1 cellular context compared by ENCODE assay signal in the genomic region with DNA sequence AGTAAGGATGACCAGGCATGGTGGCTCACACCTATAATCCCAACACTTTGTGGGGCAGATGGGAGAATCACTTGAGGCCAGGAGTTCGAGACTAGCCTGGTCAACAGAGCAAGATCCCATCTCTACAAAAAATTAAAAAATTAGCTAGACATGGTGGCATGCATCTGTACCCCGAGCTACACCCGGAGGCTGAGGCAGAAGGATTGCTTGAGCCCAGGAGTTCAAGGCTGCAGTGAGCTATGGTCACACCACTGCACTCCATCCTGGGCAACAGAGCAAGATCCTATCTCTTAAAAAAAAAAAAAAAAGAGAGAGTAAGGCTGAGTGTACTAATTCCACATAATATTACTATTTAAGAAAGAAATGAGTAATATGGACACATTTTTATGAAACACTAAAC.
TF ChIP-seq lines count a peak whose summit lies in the region.

No MANE protein-coding gene starts in this region.

TF ChIP-seq in HepG2, 621 proteins besides CTCF, POLR2A, EP300 and RAD21:
- no peak for TF ChIP-seq ZNF34 (CRISPR knock-in tag; IDR thresholded peaks at IDR 0.05; ENCODE audit: borderline replicate concordance)
- peak; percentile 71 for TF ChIP-seq ZMYM3 (CRISPR knock-in tag; IDR thresholded peaks at IDR 0.05)
- TF ChIP-seq ZNF121 (CRISPR knock-in tag; IDR thresholded peaks at IDR 0.05): peak; percentile 94
- TF ChIP-seq KLF16 (CRISPR knock-in tag; IDR thresholded peaks at IDR 0.05): no peak
- no peak for TF ChIP-seq ZNF484 (CRISPR knock-in tag; IDR thresholded peaks at IDR 0.05; ENCODE audit: borderline replicate concordance, low read depth)
- TF ChIP-seq, protein P1, sequence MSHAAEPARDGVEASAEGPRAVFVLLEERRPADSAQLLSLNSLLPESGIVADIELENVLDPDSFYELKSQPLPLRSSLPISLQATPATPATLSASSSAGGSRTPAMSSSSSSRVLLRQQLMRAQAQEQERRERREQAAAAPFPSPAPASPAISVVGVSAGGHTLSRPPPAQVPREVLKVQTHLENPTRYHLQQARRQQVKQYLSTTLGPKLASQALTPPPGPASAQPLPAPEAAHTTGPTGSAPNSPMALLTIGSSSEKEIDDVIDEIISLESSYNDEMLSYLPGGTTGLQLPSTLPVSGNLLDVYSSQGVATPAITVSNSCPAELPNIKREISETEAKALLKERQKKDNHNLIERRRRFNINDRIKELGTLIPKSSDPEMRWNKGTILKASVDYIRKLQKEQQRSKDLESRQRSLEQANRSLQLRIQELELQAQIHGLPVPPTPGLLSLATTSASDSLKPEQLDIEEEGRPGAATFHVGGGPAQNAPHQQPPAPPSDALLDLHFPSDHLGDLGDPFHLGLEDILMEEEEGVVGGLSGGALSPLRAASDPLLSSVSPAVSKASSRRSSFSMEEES (CRISPR knock-in tag; IDR thresholded peaks at IDR 0.05): no peak
- TF ChIP-seq, protein P2, sequence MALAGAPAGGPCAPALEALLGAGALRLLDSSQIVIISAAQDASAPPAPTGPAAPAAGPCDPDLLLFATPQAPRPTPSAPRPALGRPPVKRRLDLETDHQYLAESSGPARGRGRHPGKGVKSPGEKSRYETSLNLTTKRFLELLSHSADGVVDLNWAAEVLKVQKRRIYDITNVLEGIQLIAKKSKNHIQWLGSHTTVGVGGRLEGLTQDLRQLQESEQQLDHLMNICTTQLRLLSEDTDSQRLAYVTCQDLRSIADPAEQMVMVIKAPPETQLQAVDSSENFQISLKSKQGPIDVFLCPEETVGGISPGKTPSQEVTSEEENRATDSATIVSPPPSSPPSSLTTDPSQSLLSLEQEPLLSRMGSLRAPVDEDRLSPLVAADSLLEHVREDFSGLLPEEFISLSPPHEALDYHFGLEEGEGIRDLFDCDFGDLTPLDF (CRISPR knock-in tag; IDR thresholded peaks at IDR 0.05): no peak
- no peak for TF ChIP-seq ZNF337 (CRISPR knock-in tag; IDR thresholded peaks at IDR 0.05; ENCODE audit: borderline replicate concordance, low read depth)
- TF ChIP-seq ZNF558 (CRISPR knock-in tag; IDR thresholded peaks at IDR 0.05; ENCODE audit: borderline replicate concordance): 0 out of 2 replicates have a peak, but pooled peaks have one; percentile 50
